36 cellular contexts compared by ENCODE assay signal in genomic region chr6:9796827-9797226, GRCh38.
"Had no signal": no experiment of that assay in that cellular context is flagged by ENCODE, and none has a peak within 500 bp of the region (broad histone marks: within the 10 kb centered on the region; RNA-seq: fewer than 3 reads in every experiment).

No MANE protein-coding gene starts in this region.

- H3K4me3 ChIP-seq: MG63 had no signal

- DNase-seq: Karpas-422, Kasumi-1, MG63, MM.1S, MV-4-11, NCI-H1048, NCI-H1092, NCI-H1092 treated with DMSO at 0.1 percent for 48 hours, NCI-H1105, NCI-H1105 treated with DMSO at 0.1 percent for 48 hours, NCI-H1417, NCI-H1417 treated with DMSO at 0.1 percent for 48 hours, NCI-H1436, NCI-H1436 treated with DMSO at 0.1 percent for 48 hours, NCI-H146, NCI-H1694, NCI-H1694 treated with DMSO at 0.1 percent for 48 hours, NCI-H187, NCI-H187 treated with DMSO at 0.1 percent for 48 hours, NCI-H1930, NCI-H2029, NCI-H2029 treated with DMSO at 0.1 percent for 48 hours, NCI-H2081, NCI-H2081 treated with DMSO at 0.1 percent for 48 hours, NCI-H2107, NCI-H2171, NCI-H2171 treated with DMSO at 0.1 percent for 48 hours, NCI-H2227 treated with DMSO at 0.1 percent for 48 hours, NCI-H226, NCI-H345, NCI-H446, NCI-H446 treated with DMSO at 0.1 percent for 48 hours, NCI-H510A, NCI-H510A treated with DMSO at 0.1 percent for 48 hours, NCI-H524, NCI-H524 treated with DMSO at 0.1 percent for 48 hours had no signal

- H3K9me3 ChIP-seq: MG63 had no signal

- H3K27me3 ChIP-seq: MG63 had no signal

- H3K36me3 ChIP-seq: MG63 had no signal
